1 cellular context compared by ENCODE assay signal in the genomic region with DNA sequence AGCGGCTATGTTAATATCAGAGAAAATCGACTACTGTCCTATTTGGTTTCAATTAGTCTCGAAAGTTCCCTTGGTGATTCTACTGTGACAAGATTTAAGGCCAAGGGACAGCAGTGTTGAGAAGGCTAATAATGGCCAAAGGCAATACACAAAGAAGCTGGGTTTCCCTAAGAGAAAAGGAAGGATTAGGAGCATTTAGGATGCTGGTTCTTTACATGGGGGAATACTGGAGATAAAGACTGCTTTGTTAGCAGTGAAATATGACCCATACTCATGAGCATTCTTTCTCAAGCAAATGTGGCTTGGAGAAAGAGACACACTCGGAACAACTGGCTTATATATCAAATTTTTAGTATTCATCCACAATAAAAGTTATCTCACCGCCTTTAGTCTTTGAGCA.
TF ChIP-seq lines count a peak whose summit lies in the region.

No MANE protein-coding gene starts in this region.

TF ChIP-seq in WTC11, 78 proteins besides CTCF, POLR2A, EP300 and RAD21 (continued from another document):
- TF ChIP-seq, protein P1, sequence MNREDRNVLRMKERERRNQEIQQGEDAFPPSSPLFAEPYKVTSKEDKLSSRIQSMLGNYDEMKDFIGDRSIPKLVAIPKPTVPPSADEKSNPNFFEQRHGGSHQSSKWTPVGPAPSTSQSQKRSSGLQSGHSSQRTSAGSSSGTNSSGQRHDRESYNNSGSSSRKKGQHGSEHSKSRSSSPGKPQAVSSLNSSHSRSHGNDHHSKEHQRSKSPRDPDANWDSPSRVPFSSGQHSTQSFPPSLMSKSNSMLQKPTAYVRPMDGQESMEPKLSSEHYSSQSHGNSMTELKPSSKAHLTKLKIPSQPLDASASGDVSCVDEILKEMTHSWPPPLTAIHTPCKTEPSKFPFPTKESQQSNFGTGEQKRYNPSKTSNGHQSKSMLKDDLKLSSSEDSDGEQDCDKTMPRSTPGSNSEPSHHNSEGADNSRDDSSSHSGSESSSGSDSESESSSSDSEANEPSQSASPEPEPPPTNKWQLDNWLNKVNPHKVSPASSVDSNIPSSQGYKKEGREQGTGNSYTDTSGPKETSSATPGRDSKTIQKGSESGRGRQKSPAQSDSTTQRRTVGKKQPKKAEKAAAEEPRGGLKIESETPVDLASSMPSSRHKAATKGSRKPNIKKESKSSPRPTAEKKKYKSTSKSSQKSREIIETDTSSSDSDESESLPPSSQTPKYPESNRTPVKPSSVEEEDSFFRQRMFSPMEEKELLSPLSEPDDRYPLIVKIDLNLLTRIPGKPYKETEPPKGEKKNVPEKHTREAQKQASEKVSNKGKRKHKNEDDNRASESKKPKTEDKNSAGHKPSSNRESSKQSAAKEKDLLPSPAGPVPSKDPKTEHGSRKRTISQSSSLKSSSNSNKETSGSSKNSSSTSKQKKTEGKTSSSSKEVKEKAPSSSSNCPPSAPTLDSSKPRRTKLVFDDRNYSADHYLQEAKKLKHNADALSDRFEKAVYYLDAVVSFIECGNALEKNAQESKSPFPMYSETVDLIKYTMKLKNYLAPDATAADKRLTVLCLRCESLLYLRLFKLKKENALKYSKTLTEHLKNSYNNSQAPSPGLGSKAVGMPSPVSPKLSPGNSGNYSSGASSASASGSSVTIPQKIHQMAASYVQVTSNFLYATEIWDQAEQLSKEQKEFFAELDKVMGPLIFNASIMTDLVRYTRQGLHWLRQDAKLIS (CRISPR knock-in tag; IDR thresholded peaks at IDR 0.05; ENCODE audit: borderline replicate concordance) = no peak
- no peak for TF ChIP-seq EMX1 (CRISPR knock-in tag; IDR thresholded peaks at IDR 0.05)
- TF ChIP-seq, protein P2, sequence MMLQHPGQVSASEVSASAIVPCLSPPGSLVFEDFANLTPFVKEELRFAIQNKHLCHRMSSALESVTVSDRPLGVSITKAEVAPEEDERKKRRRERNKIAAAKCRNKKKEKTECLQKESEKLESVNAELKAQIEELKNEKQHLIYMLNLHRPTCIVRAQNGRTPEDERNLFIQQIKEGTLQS (CRISPR knock-in tag; conservative IDR thresholded peaks at IDR 0.05) = no peak
